8 cellular contexts compared by ENCODE assay signal in genomic region chr17:39737761-39738567, GRCh38. TPM values are rescaled to one million over a fixed set of nuclear protein-coding genes. Genes with fewer than 3 reads are reported as not detected.
DNase-seq lines count a peak whose midpoint lies in the region; ATAC-seq, FAIRE-seq and TF ChIP-seq lines count a peak whose summit lies in the region.

GRB7 (plus strand) TSS chr17:39737938; CDS start chr17:39742302, 4,364 bp downstream.

- peak within 1 kb of the TSS; percentile 82 for H3K4me2 ChIP-seq in HepG2 (ENCODE audit: low read depth, low read length)

- peak within 1 kb of the TSS; percentile 53 for H3K27ac Mint-ChIP-seq in Caco-2 (ENCODE audit: unreplicated experiment)

- H3K4me3 ChIP-seq in Caco-2 (ENCODE audit: low read depth, low read length) (peak within 1 kb of the TSS; percentile 73), breast epithelium (peak within 1 kb of the TSS; percentile 20 to 72 (median 71)), HepG2 (replicated peaks in 1 of 3; ENCODE audit: insufficient read depth in 1 of 3, low read depth in 2 of 3, low read length in 3 of 3) (peak within 1 kb of the TSS; percentile 89 to 96 (median 95)), aorta (ENCODE audit: low read length in 2 of 2) (no peak within 1 kb of the TSS)

- H3K27ac ChIP-seq in breast epithelium (peak within 1 kb of the TSS; percentile 99), HepG2 (ENCODE audit: extremely low read length, insufficient read depth, low read length) (peak within 1 kb of the TSS; percentile 97), aorta (ENCODE audit: low read depth in 1 of 2, low read length in 2 of 2) (no peak within 1 kb of the TSS)

- CTCF ChIA-PET in Caco-2 (lab: Charles Lee) (interaction anchor here (1.7 kb wide), 1 partner anchor 8 kb away, joined by 19 read pairs; the partner anchor contains the start of gene MIEN1), HepG2 (lab: Yijun Ruan, JAX; ENCODE audit: low intra/inter-chr PET ratio, low total read pairs) (no interaction called here)

- no peaks in the 10 kb centered on the region for H3K27me3 ChIP-seq in Caco-2 (replicated peaks; ENCODE audit: control insufficient read depth, insufficient read depth, low read length)
- H3K27me3 ChIP-seq in breast epithelium, result no peaks in the 10 kb centered on the region
- no peaks in the 10 kb centered on the region; a peak in 1 of 5 replicates for H3K27me3 ChIP-seq in HepG2 (ENCODE audit: control insufficient read depth in 1 of 2, insufficient read depth in 2 of 2, low read length in 2 of 2)
- no peaks in the 10 kb centered on the region for H3K27me3 ChIP-seq in aorta (ENCODE audit: control insufficient read depth in 1 of 2, insufficient read depth in 2 of 2, low read length in 1 of 2)

- under 1% methylated on average over 27 of the region's 34 CpGs for WGBS in HepG2 (ENCODE audit: low lambda C conversion rate)
- 6% methylated on average over 33 to 34 of the region's 34 CpGs for WGBS in aorta, 2 donors

- peaks cover 63% of the 10 kb centered on the region for H3K36me3 Mint-ChIP-seq in Caco-2 (ENCODE audit: insufficient read depth, unreplicated experiment)

- in situ Hi-C loops in HepG2 (cut with HindIII; ENCODE audit: extremely low pct_ligation_motif_present, low pct_unique_long_range_greater_than_20kb), result no loop called here

- no peaks in the 10 kb centered on the region for H3K9me3 Mint-ChIP-seq in Caco-2 (ENCODE audit: unreplicated experiment)

- TSS peak; percentile 63 for BruUV-seq in Caco-2 (replicated peaks; lab: Mats Ljungman, UMichigan)
- BruUV-seq in HepG2 (replicated peaks; lab: Mats Ljungman, UMichigan), result TSS peak; percentile 73

- H3K79me2 ChIP-seq in HepG2 (ENCODE audit: insufficient read depth, low read length), result peaks cover 36% of the 10 kb centered on the region

- TF ChIP-seq CTCF in Caco-2 (IDR thresholded peaks at IDR 0.05; ENCODE audit: insufficient read depth in 1 of 2, low read depth in 1 of 2, low read length in 1 of 2, severe bottlenecking in 1 of 2, unreplicated experiment in 1 of 2) (no peak), breast epithelium (IDR thresholded peaks at IDR 0.05) (no peak), HepG2 (CRISPR knock-in tag; IDR thresholded peaks at IDR 0.05) (peak; percentile 1; the same call in 1 of the 2 replicates)

- intact Hi-C loops in Caco-2 (cut with micrococcal nuclease; ENCODE audit: unreplicated experiment), result loop anchor here (5.0 kb wide), 1 partner anchor 101 kb away; the partner anchor contains the start of gene STARD3
- intact Hi-C loops in breast epithelium (cut with DNase I; ENCODE audit: low total_unique reads), result no loop called here
- intact Hi-C loops in HepG2 (cut with micrococcal nuclease; ENCODE audit: unreplicated experiment), result loop anchor here (10.0 kb wide), 1 partner anchor 273 kb away; the partner anchor contains the start of gene CDK12
- intact Hi-C loops in aorta (cut with DNase I), result no loop called here

- no peak within 1 kb of the TSS for H2AFZ ChIP-seq in HepG2 (ENCODE audit: low read length)

- peaks cover 7% of the 10 kb centered on the region; the same call in 1 of the 2 replicates for H4K20me1 ChIP-seq in HepG2 (ENCODE audit: insufficient read depth, low read length)

- H3K4me1 ChIP-seq in Caco-2, result peaks cover 34% of the 10 kb centered on the region
- no peaks in the 10 kb centered on the region for H3K4me1 ChIP-seq in breast epithelium
- H3K4me1 ChIP-seq in HepG2 (ENCODE audit: insufficient read depth, low read length), result peaks cover 44% of the 10 kb centered on the region
- no peaks in the 10 kb centered on the region for H3K4me1 ChIP-seq in aorta (ENCODE audit: control insufficient read depth in 1 of 2, insufficient read depth in 2 of 2, low read length in 2 of 2)

- H3K9me3 ChIP-seq in Caco-2 (no peaks in the 10 kb centered on the region), breast epithelium (no peaks in the 10 kb centered on the region), HepG2 (ENCODE audit: low read length) (no peaks in the 10 kb centered on the region), aorta (ENCODE audit: control insufficient read depth, low read length) (no peaks in the 10 kb centered on the region)

- peak; percentile 14; the same call in 1 of the 2 replicates for TF ChIP-seq RAD21 in HepG2 (CRISPR knock-in tag; IDR thresholded peaks at IDR 0.05)

- H3K36me3 ChIP-seq in Caco-2 (ENCODE audit: control insufficient read depth, insufficient read depth, low read length), result peaks cover 5% of the 10 kb centered on the region
- H3K36me3 ChIP-seq in breast epithelium, result no peaks in the 10 kb centered on the region
- peaks cover 10 to 13% of the 10 kb centered on the region in 2 experiments for H3K36me3 ChIP-seq in HepG2 (replicated peaks in 1 of 2; ENCODE audit: control insufficient read depth in 1 of 2, insufficient read depth in 2 of 2, low read length in 2 of 2)
- H3K36me3 ChIP-seq in aorta (ENCODE audit: control insufficient read depth in 1 of 2, insufficient read depth in 2 of 2, low read length in 1 of 2), result no peaks in the 10 kb centered on the region

- TF ChIP-seq POLR2A in breast epithelium (IDR thresholded peaks at IDR 0.05) (peak; percentile 54), HepG2 (IDR thresholded peaks at IDR 0.05; ENCODE audit: insufficient read depth in 1 of 2, low read depth in 2 of 2, low read length in 2 of 2) (peak; percentile 51 to 78; a peak in 3 of 4 replicates)

- TF ChIP-seq EP300 in HepG2 (IDR thresholded peaks at IDR 0.05; ENCODE audit: low read depth in 2 of 2, low read length in 2 of 2) (no peak), HepG2 (CRISPR knock-in tag; IDR thresholded peaks at IDR 0.05; ENCODE audit: borderline replicate concordance) (no peak)

- ATAC-seq in HepG2 (peak; percentile 49), aorta (ENCODE audit: low FRiP score) (peak; percentile 36), GM19467 (IDR thresholded peaks at IDR 0.05; ENCODE audit: unreplicated experiment) (no peak), HG03025 (IDR thresholded peaks at IDR 0.05; ENCODE audit: low FRiP score, unreplicated experiment) (no peak)

- H3K9ac ChIP-seq in HepG2 (ENCODE audit: insufficient read depth, low read depth, low read length), result peak within 1 kb of the TSS; percentile 95

- DNase-seq in Caco-2, result peak; percentile 85 to 88
- peak; percentile 93 to 95 for DNase-seq in NCI-H2081 (lab: John Stamatoyannopoulos, UW)
- DNase-seq in breast epithelium (ENCODE audit: low spot score in 2 of 2), result peak; percentile 91
- peak; percentile 56 for DNase-seq in HepG2 (ENCODE audit: low spot score)
- no peak for DNase-seq in aorta
- no peak for DNase-seq in activated CD4-positive, alpha-beta T cell treated with anti-CD3 and anti-CD28 coated beads, Interleukin-2, amount 50 U/mL, for 48 hours

- POLR2A ChIA-PET in Caco-2 (lab: Charles Lee) (no interaction called here), HepG2 (lab: Yijun Ruan, JAX) (interaction anchor here (0.6 to 3.0 kb wide), 15 partner anchors 8 to 186 kb away, joined by 3 to 79 read pairs (median 16); partner anchors contain the start of genes ERBB2, MIEN1 and PGAP3)

- peak within 1 kb of the TSS; percentile 96 for H3K4me3 Mint-ChIP-seq in Caco-2 (ENCODE audit: unreplicated experiment)

- peak; percentile 4 for FAIRE-seq in HepG2 (lab: Jason Lieb, UNC)

- peaks cover 22% of the 10 kb centered on the region for H3K4me1 Mint-ChIP-seq in Caco-2 (ENCODE audit: low read depth, unreplicated experiment)

- H3K27me3 Mint-ChIP-seq in Caco-2 (ENCODE audit: insufficient read depth, unreplicated experiment), result no peaks in the 10 kb centered on the region

TF ChIP-seq in HepG2, 621 proteins besides CTCF, POLR2A, EP300 and RAD21 (continues in another document):
- TF ChIP-seq GABPA (IDR thresholded peaks at IDR 0.05; ENCODE audit: low read depth, low read length) (no peak), GABPA (CRISPR knock-in tag; IDR thresholded peaks at IDR 0.05; ENCODE audit: low read depth) (0 out of 2 replicates have a peak, but pooled peaks have one; percentile 42), RXRB (CRISPR knock-in tag; IDR thresholded peaks at IDR 0.05; ENCODE audit: borderline replicate concordance) (peak; percentile 38; the same call in 1 of the 2 replicates), GPBP1L1 (CRISPR knock-in tag; IDR thresholded peaks at IDR 0.05) (no peak)

RNA-seq across cellular contexts. Expression of gene GRB7, which starts in this region (rescaled TPM):
- total RNA-seq in Caco-2 (2022) (83.3 and 98.6 TPM in 2 replicates), breast epithelium (10 to 100 TPM in 2 of 3 donors, not detected in 1; 27.9 to 69.2 TPM), HepG2 (2016; rRNA removed; fragmentation: Illumina TruSeq; extraction: Trizol) (41.7 and 60.2 TPM in 2 replicates), aorta (1 to 10 TPM in 1 of 2 donors, under 1 TPM in 1; 0.42 to 1.6 TPM)
- total RNA-seq in HepG2 (2016; cell fraction: cytosol; rRNA removed; fragmentation: Illumina TruSeq; extraction: Trizol; ENCODE audit: low read depth), result 17.9 and 20.4 TPM in 2 replicates
- total RNA-seq in HepG2 (2016; cell fraction: insoluble cytoplasmic fraction; rRNA removed; fragmentation: Illumina TruSeq; extraction: Trizol), result 38.5 and 64.6 TPM in 2 replicates
- total RNA-seq in HepG2 (2016; cell fraction: membrane; rRNA removed; fragmentation: Illumina TruSeq; extraction: Trizol), result 31.4 and 31.5 TPM in 2 replicates
- 57.0 and 59.4 TPM in 2 replicates for total RNA-seq in HepG2 (2016; cell fraction: nucleus; rRNA removed; fragmentation: Illumina TruSeq; extraction: Trizol)
- polyA plus RNA-seq in HepG2 (2011; rRNA removed) (77.7 and 92.3 TPM in 2 replicates), aorta (under 1 TPM; 0.23 to 0.75 TPM)
- 36.7 and 60.1 TPM in 2 replicates for polyA plus RNA-seq in HepG2 (2011; cell fraction: cytosol; rRNA removed)
- polyA plus RNA-seq in HepG2 (2011; cell fraction: nucleus; rRNA removed), result 319 and 344 TPM in 2 replicates
- polyA plus RNA-seq in HepG2 (2012), result 60.9 and 73.8 TPM in 2 replicates
- polyA plus RNA-seq in HepG2 (2016; cell fraction: cytosol; fragmentation: Illumina TruSeq; extraction: Trizol; ENCODE audit: low read depth), result 8.5 and 8.6 TPM in 2 replicates
- polyA plus RNA-seq in HepG2 (2016; cell fraction: insoluble cytoplasmic fraction; fragmentation: Illumina TruSeq; extraction: Trizol; ENCODE audit: low read depth), result 45.6 and 58.3 TPM in 2 replicates
- polyA plus RNA-seq in HepG2 (2016; cell fraction: membrane; fragmentation: Illumina TruSeq; extraction: Trizol; ENCODE audit: low read depth), result 13.3 and 14.8 TPM in 2 replicates
- 147 and 156 TPM in 2 replicates for polyA plus RNA-seq in HepG2 (2016; cell fraction: nucleus; fragmentation: Illumina TruSeq; extraction: Trizol; ENCODE audit: insufficient read depth, low read depth)
- 9.1 and 160 TPM in 2 replicates for polyA minus RNA-seq in HepG2 (2011; rRNA and poly(A)+ RNA removed; ENCODE audit: low replicate concordance)
- 55.8 and 65.9 TPM in 2 replicates for polyA minus RNA-seq in HepG2 (2011; cell fraction: cytosol; rRNA and poly(A)+ RNA removed)
- polyA minus RNA-seq in HepG2 (2011; cell fraction: nucleus; rRNA and poly(A)+ RNA removed), result 80.7 and 95.9 TPM in 2 replicates

Comparison
In these comparisons a context has a peak if more than half of its experiments do, and no peak if none do; other contexts are left out.
1. RNA of gene GRB7 (polyA plus RNA-seq): 8.5 to 344 TPM in HepG2; 0.23 to 0.75 TPM in aorta; every median in the first group is over 4 times any median in the second.
2. DNase-seq: peak in Caco-2 (2 of 2), NCI-H2081 (2 of 2), breast epithelium (2 of 2) and HepG2 (single experiment); none in aorta (0 of 2) and activated CD4-positive, alpha-beta T cell treated with anti-CD3 and anti-CD28 coated beads, Interleukin-2, amount 50 U/mL, for 48 hours (0 of 2).
3. H3K4me3 ChIP-seq: peak in Caco-2 (single experiment), breast epithelium (3 of 3) and HepG2 (3 of 3); none in aorta (0 of 2).
4. H3K27ac ChIP-seq: peak in breast epithelium (2 of 2) and HepG2 (single experiment); none in aorta (0 of 2).
5. ATAC-seq: peak in HepG2 (single experiment) and aorta (single experiment); none in GM19467 (single experiment) and HG03025 (single experiment).
6. intact Hi-C loops: an anchor here in Caco-2 (5.0 kb wide) and HepG2 (10.0 kb wide); none called in breast epithelium and aorta.